ENCODE assay signal across 1 cellular context in genomic region chr16:23302045-23302956, GRCh38.
TF ChIP-seq lines count a peak whose summit lies in the region.

A gene with protein sequence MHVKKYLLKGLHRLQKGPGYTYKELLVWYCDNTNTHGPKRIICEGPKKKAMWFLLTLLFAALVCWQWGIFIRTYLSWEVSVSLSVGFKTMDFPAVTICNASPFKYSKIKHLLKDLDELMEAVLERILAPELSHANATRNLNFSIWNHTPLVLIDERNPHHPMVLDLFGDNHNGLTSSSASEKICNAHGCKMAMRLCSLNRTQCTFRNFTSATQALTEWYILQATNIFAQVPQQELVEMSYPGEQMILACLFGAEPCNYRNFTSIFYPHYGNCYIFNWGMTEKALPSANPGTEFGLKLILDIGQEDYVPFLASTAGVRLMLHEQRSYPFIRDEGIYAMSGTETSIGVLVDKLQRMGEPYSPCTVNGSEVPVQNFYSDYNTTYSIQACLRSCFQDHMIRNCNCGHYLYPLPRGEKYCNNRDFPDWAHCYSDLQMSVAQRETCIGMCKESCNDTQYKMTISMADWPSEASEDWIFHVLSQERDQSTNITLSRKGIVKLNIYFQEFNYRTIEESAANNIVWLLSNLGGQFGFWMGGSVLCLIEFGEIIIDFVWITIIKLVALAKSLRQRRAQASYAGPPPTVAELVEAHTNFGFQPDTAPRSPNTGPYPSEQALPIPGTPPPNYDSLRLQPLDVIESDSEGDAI (plus strand): TSS chr16:23302302. CDS start chr16:23348600, 46,298 bp downstream.

TF ChIP-seq in SK-N-SH, 30 proteins besides CTCF, POLR2A, EP300 and RAD21 (continued from another document):
- no peak for TF ChIP-seq FOSL2 (IDR thresholded peaks at IDR 0.05; ENCODE audit: borderline replicate concordance, low read depth)
- TF ChIP-seq, protein P1, sequence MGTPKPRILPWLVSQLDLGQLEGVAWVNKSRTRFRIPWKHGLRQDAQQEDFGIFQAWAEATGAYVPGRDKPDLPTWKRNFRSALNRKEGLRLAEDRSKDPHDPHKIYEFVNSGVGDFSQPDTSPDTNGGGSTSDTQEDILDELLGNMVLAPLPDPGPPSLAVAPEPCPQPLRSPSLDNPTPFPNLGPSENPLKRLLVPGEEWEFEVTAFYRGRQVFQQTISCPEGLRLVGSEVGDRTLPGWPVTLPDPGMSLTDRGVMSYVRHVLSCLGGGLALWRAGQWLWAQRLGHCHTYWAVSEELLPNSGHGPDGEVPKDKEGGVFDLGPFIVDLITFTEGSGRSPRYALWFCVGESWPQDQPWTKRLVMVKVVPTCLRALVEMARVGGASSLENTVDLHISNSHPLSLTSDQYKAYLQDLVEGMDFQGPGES (IDR thresholded peaks at IDR 0.05; ENCODE audit: low read depth, low read length) = no peak
- no peak for TF ChIP-seq FOXM1 (IDR thresholded peaks at IDR 0.05; ENCODE audit: low read depth)
- TF ChIP-seq, protein P2, sequence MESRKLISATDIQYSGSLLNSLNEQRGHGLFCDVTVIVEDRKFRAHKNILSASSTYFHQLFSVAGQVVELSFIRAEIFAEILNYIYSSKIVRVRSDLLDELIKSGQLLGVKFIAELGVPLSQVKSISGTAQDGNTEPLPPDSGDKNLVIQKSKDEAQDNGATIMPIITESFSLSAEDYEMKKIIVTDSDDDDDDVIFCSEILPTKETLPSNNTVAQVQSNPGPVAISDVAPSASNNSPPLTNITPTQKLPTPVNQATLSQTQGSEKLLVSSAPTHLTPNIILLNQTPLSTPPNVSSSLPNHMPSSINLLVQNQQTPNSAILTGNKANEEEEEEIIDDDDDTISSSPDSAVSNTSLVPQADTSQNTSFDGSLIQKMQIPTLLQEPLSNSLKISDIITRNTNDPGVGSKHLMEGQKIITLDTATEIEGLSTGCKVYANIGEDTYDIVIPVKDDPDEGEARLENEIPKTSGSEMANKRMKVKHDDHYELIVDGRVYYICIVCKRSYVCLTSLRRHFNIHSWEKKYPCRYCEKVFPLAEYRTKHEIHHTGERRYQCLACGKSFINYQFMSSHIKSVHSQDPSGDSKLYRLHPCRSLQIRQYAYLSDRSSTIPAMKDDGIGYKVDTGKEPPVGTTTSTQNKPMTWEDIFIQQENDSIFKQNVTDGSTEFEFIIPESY (IDR thresholded peaks at IDR 0.05; ENCODE audit: borderline replicate concordance, low read depth) = no peak
- TF ChIP-seq MEF2A (IDR thresholded peaks at IDR 0.05; ENCODE audit: borderline replicate concordance, low read depth) = no peak
- no peak for TF ChIP-seq REST (IDR thresholded peaks at IDR 0.05; ENCODE audit: low read depth, low read length)
- TF ChIP-seq POLR2AphosphoS5 (IDR thresholded peaks at IDR 0.05; ENCODE audit: low read depth, low read length) = no peak
- TF ChIP-seq GATA2 (CRISPR knock-in tag; IDR thresholded peaks at IDR 0.05) = no peak
